Comparison of ENCODE assay signal across 9 cellular contexts in the genomic region with DNA sequence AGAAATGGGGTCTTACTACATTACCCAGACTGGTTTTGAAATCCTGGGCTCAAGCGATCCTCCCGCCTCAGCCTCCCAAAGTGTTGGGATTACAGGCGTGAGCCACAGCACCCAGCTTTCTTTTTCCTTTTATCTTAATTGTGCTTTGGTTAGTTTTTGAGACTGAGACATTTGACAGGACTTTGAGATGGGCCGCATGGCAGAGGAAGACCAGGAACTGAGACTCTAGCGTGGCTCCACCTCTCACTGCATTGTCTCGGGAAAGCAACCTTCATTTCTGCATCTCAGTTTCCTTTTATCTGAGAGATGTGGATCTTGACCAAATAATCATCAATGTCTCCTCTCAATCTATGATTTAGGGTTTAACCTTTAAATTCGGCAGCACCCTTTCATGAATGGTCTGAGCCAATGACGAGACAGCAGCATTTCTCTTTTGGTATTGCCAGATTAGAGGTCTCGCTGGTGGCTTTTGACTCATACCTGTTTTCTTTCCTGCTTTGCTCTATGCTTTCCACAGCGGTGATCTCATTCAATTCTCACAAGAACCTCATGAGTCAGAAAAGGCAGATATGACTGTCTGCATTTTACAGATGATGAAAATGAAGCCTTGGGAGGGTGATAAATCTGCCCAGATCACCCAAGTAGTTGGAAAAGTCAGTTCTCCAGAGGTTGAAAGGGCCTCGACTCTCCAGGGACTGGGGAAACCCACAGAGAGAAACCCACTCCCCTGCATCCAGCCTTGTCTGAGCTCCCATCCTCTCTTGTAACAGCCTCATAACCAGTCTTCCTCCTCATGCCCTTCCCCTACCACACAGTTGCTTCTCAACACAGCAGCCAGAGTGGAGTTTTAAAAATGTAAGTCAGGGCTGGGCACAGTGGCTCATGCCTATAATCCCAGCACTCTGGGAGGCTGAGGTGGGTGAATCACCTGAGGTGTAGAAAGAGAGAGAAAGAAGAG.
DNase-seq lines count a peak whose midpoint lies in the region; ATAC-seq and TF ChIP-seq lines count a peak whose summit lies in the region.
"Had no signal": no experiment of that assay in that cellular context is flagged by ENCODE, and none has a peak within 500 bp of the region (broad histone marks: within the 10 kb centered on the region; RNA-seq: fewer than 3 reads in every experiment).

No MANE protein-coding gene starts in this region.

- H3K4me3 ChIP-seq in uterus, result no peak overlapping the region
- H3K4me3 ChIP-seq: BLaER1 had no signal

- H3K4me1 ChIP-seq in uterus, result no peaks in the 10 kb centered on the region
- H3K4me1 ChIP-seq: BLaER1 had no signal

- no peaks in the 10 kb centered on the region for H3K9me3 Mint-ChIP-seq in activated T-cell treated with anti-CD3 and anti-CD28 coated beads, Interleukin-2, amount 50 U/mL, for 72 hours
- peaks cover 0 to 2% (median 0%) of the 10 kb centered on the region in 6 donors for H3K9me3 Mint-ChIP-seq in immature natural killer cell

- peak overlapping the region; percentile 93 for H3K27ac Mint-ChIP-seq in activated T-cell treated with anti-CD3 and anti-CD28 coated beads, Interleukin-2, amount 50 U/mL, for 72 hours
- no peak overlapping the region for H3K27ac Mint-ChIP-seq in immature natural killer cell

- peaks cover 0 to 4% of the 10 kb centered on the region in 2 donors for H3K27me3 ChIP-seq in uterus
- H3K27me3 ChIP-seq: BLaER1 had no signal

- no peak for TF ChIP-seq CTCF in uterus (IDR thresholded peaks at IDR 0.05)

- peaks cover 54% of the 10 kb centered on the region for H3K4me1 Mint-ChIP-seq in activated T-cell treated with anti-CD3 and anti-CD28 coated beads, Interleukin-2, amount 50 U/mL, for 72 hours (ENCODE audit: low read depth)
- no peaks in the 10 kb centered on the region for H3K4me1 Mint-ChIP-seq in immature natural killer cell

- ATAC-seq in GM19455 (IDR thresholded peaks at IDR 0.05; ENCODE audit: unreplicated experiment) (peak; percentile 87), HG03521 (IDR thresholded peaks at IDR 0.05; ENCODE audit: unreplicated experiment) (peak; percentile 72)
- ATAC-seq in activated T-cell treated with anti-CD3 and anti-CD28 coated beads, Interleukin-2, amount 50 U/mL, for 72 hours (replicated peaks in 1 of 2), result peak; percentile 89 to 90

- DNase-seq in A172 (ENCODE audit: low spot score) (peak; percentile 87), NCI-H1092 (lab: John Stamatoyannopoulos, UW) (no peak), immature natural killer cell (no peak), uterus (no peak)
- peak; percentile 70 to 74 for DNase-seq in activated T-cell treated with anti-CD3 and anti-CD28 coated beads, Interleukin-2, amount 50 U/mL, for 72 hours
- peak; percentile 44 to 65 for DNase-seq in stimulated activated CD4-positive, alpha-beta T cell treated with anti-CD3 and anti-CD28 coated beads, Interleukin-15, amount 100 ng/mL, for 48 hours (ENCODE audit: low read depth in 2 of 2)

- H3K36me3 Mint-ChIP-seq in activated T-cell treated with anti-CD3 and anti-CD28 coated beads, Interleukin-2, amount 50 U/mL, for 72 hours (ENCODE audit: insufficient read depth in 2 of 2), result no peaks in the 10 kb centered on the region
- H3K36me3 Mint-ChIP-seq in immature natural killer cell, result no peaks in the 10 kb centered on the region

- intact Hi-C loops in uterus (cut with DNase I; ENCODE audit: low total_unique reads), result no loop called here

- no peaks in the 10 kb centered on the region for H3K36me3 ChIP-seq in uterus
- H3K36me3 ChIP-seq: BLaER1 had no signal

- H3K27ac ChIP-seq in uterus, result no peak overlapping the region
- H3K27ac ChIP-seq: BLaER1 had no signal

- H3K4me3 Mint-ChIP-seq in activated T-cell treated with anti-CD3 and anti-CD28 coated beads, Interleukin-2, amount 50 U/mL, for 72 hours, result peak overlapping the region; percentile 73 to 78
- H3K4me3 Mint-ChIP-seq in immature natural killer cell, result no peak overlapping the region

- H3K27me3 Mint-ChIP-seq in activated T-cell treated with anti-CD3 and anti-CD28 coated beads, Interleukin-2, amount 50 U/mL, for 72 hours (ENCODE audit: low read depth), result peaks cover 17% of the 10 kb centered on the region
- peaks cover 0 to 2% (median 0%) of the 10 kb centered on the region in 3 donors for H3K27me3 Mint-ChIP-seq in immature natural killer cell (ENCODE audit: low read depth in 3 of 3)

- TF ChIP-seq POLR2A in uterus (IDR thresholded peaks at IDR 0.05), result no peak

- no peaks in the 10 kb centered on the region for H3K9me3 ChIP-seq in uterus
- H3K9me3 ChIP-seq: BLaER1 had no signal

Comparison
In these comparisons a context has a peak if more than half of its experiments do, and no peak if none do; other contexts are left out.
1. DNase-seq: peak in A172 (single experiment), activated T-cell treated with anti-CD3 and anti-CD28 coated beads, Interleukin-2, amount 50 U/mL, for 72 hours (2 of 2) and stimulated activated CD4-positive, alpha-beta T cell treated with anti-CD3 and anti-CD28 coated beads, Interleukin-15, amount 100 ng/mL, for 48 hours (2 of 2); none in NCI-H1092 (single experiment), immature natural killer cell (0 of 3) and uterus (0 of 2).
2. H3K4me3 Mint-ChIP-seq: peak in activated T-cell treated with anti-CD3 and anti-CD28 coated beads, Interleukin-2, amount 50 U/mL, for 72 hours (2 of 2); none in immature natural killer cell (0 of 5).
3. Peak in every context shown above with its lines, with median percentiles within 50 percentile points of each other: ATAC-seq.